In the genomic region with DNA sequence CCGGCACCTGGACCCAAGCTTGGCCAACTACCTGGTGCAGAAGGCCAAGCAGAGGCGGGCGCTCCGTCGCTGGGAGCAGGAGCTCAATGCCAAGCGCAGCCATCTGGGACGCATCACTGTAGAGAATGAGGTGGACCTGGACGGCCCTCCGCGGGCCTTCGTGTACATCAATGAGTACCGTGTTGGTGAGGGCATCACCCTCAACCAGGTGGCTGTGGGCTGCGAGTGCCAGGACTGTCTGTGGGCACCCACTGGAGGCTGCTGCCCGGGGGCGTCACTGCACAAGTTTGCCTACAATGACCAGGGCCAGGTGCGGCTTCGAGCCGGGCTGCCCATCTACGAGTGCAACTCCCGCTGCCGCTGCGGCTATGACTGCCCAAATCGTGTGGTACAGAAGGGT, we compare ENCODE assay signal across 11 cellular contexts. TPM values are rescaled to one million over a fixed set of nuclear protein-coding genes. Genes with fewer than 3 reads are reported as not detected.
DNase-seq lines count a peak whose midpoint lies in the region; ATAC-seq and TF ChIP-seq lines count a peak whose summit lies in the region.
"Had no signal": no experiment of that assay in that cellular context is flagged by ENCODE, and none has a peak within 500 bp of the region (broad histone marks: within the 10 kb centered on the region; RNA-seq: fewer than 3 reads in every experiment).

No MANE protein-coding gene starts in this region.

- H2BK15ac ChIP-seq in IMR-90 (ENCODE audit: low read depth, low read length) = no peak overlapping the region

- H3K27ac ChIP-seq in heart right ventricle (no peak overlapping the region), IMR-90 (ENCODE audit: insufficient read depth, low read length) (no peak overlapping the region)

- BruUV-seq in IMR-90 (replicated peaks; lab: Mats Ljungman, UMichigan) = no TSS peak

- no peak overlapping the region for H3K4me2 ChIP-seq in IMR-90 (ENCODE audit: low read depth, low read length)

- intact Hi-C loops in cardiac septum (cut with DNase I) (no loop called here), heart right ventricle (cut with DNase I) (loop anchor here in 1 of 10 donors (5.0 kb wide), 1 partner anchor 37 kb away; no protein-coding TSS in a partner anchor), IMR-90 (cut with micrococcal nuclease) (no loop called here)

- peak; percentile 62 for DNase-seq in cardiac septum (ENCODE audit: low spot score)
- DNase-seq in heart right ventricle = no peak
- no peak for DNase-seq in IMR-90
- DNase-seq in mesenteric fat pad (ENCODE audit: low spot score) = peak; percentile 86
- no peak for DNase-seq in GOT3 (lab: John Stamatoyannopoulos, UW)
- DNase-seq: Calu3; CD8-positive, alpha-beta T cell; DMS53; HCEC 1CT had no signal

- no peaks in the 10 kb centered on the region for H4K20me1 ChIP-seq in IMR-90 (ENCODE audit: insufficient read depth, low read length)

- H3K27me3 ChIP-seq in heart right ventricle = peaks cover 0 to 4% (median 0%) of the 10 kb centered on the region in 7 donors
- no peaks in the 10 kb centered on the region; the same call in 1 of the 2 replicates for H3K27me3 ChIP-seq in IMR-90 (ENCODE audit: control insufficient read depth, insufficient read depth, low read length)

- WGBS in heart right ventricle, 2 donors = 97% methylated on average over 20 to 23 of the region's 23 CpGs
- 93% methylated on average over 20 of the region's 23 CpGs; no CpG with 5 or more reads in 1 of the 2 experiments for WGBS in IMR-90 (ENCODE audit: extremely low coverage in 2 of 2, insufficient read length in 1 of 2), 2 experiments

- dilution Hi-C loops in IMR-90 (cut with HindIII; ENCODE audit: low sequenced_read_pairs, unreplicated experiment) = no loop called here

- no peak overlapping the region for H4K91ac ChIP-seq in IMR-90 (ENCODE audit: insufficient read depth, low read depth, low read length)

- no peaks in the 10 kb centered on the region for H3K9me3 ChIP-seq in heart right ventricle
- no peaks in the 10 kb centered on the region for H3K9me3 ChIP-seq in IMR-90 (ENCODE audit: control insufficient read depth, insufficient read depth, low read length)
- H3K9me3 ChIP-seq: BLaER1 treated with 17β-estradiol and CSF1 and Interleukin-3, amounts not matched to agents 10 nM and 100 nM had no signal

- CTCF ChIA-PET in IMR-90 (lab: Yijun Ruan, JAX) = interaction anchor here (1.1 kb wide), 1 partner anchor 12 kb away, joined by 5 read pairs; no protein-coding TSS in a partner anchor

- H3K4ac ChIP-seq in IMR-90 (ENCODE audit: low read depth, low read length) = no peak overlapping the region

- TF ChIP-seq RAD21 in IMR-90 (IDR thresholded peaks at IDR 0.05; ENCODE audit: low read length) = no peak

- POLR2A ChIA-PET in IMR-90 (lab: Charles Lee; ENCODE audit: unreplicated experiment) = no interaction called here

- peaks cover 0 to 39% (median 0%) of the 10 kb centered on the region in 9 donors for H3K36me3 ChIP-seq in heart right ventricle
- peaks cover 16% of the 10 kb centered on the region for H3K36me3 ChIP-seq in IMR-90 (ENCODE audit: control insufficient read depth, insufficient read depth, low read length)

- no peak overlapping the region for H2AFZ ChIP-seq in IMR-90 (replicated peaks; ENCODE audit: low read length, poor library complexity)

- H3K4me1 ChIP-seq in heart right ventricle (peaks cover 0 to 23% (median 4%) of the 10 kb centered on the region in 9 donors), IMR-90 (ENCODE audit: control insufficient read depth, insufficient read depth, low read length) (peaks cover 6% of the 10 kb centered on the region; the same call in 1 of the 2 replicates)

- no peak overlapping the region for H2AK5ac ChIP-seq in IMR-90 (ENCODE audit: low read depth, low read length)

- H2BK20ac ChIP-seq in IMR-90 (ENCODE audit: low read depth, low read length) = no peak overlapping the region

- H3K9ac ChIP-seq in IMR-90 (ENCODE audit: low read depth, low read length) = no peak overlapping the region

- no peak overlapping the region for H3K14ac ChIP-seq in IMR-90 (replicated peaks; ENCODE audit: low read depth, low read length)

- H3K9me1 ChIP-seq in IMR-90 (ENCODE audit: insufficient read depth, low read length) = no peaks in the 10 kb centered on the region; the same call in 1 of the 2 replicates

- H2BK120ac ChIP-seq in IMR-90 (ENCODE audit: low read depth, low read length) = no peak overlapping the region

- no peak overlapping the region for H4K8ac ChIP-seq in IMR-90 (ENCODE audit: low read depth in 2 of 2, low read length in 2 of 2)

- peaks cover 0 to 8% of the 10 kb centered on the region in 2 experiments; a peak in 3 of 4 replicates for H3K79me1 ChIP-seq in IMR-90 (ENCODE audit: low read depth in 1 of 2, low read length in 2 of 2)

- H3K18ac ChIP-seq in IMR-90 (ENCODE audit: low read depth, low read length) = no peak overlapping the region

- H3K4me3 ChIP-seq in heart right ventricle (no peak overlapping the region), IMR-90 (ENCODE audit: insufficient read depth, low read depth, low read length) (no peak overlapping the region)
- H3K4me3 ChIP-seq: BLaER1 treated with 17β-estradiol and CSF1 and Interleukin-3, amounts not matched to agents 10 nM and 100 nM had no signal

- no peak overlapping the region for H2BK5ac ChIP-seq in IMR-90 (ENCODE audit: low read depth, low read length, poor library complexity, severe bottlenecking)

- no peak overlapping the region for H4K5ac ChIP-seq in IMR-90 (ENCODE audit: low read depth, low read length)

- in situ Hi-C loops in IMR-90 (cut with MboI; ENCODE audit: low sequenced_read_pairs) = no loop called here

- TF ChIP-seq POLR2A in IMR-90 (IDR thresholded peaks at IDR 0.05; ENCODE audit: low read depth, low read length) = no peak

- peak overlapping the region; percentile 28 for H2AK9ac ChIP-seq in IMR-90 (replicated peaks; ENCODE audit: low read depth, low read length, poor library complexity)

- no peak overlapping the region for H3K56ac ChIP-seq in IMR-90 (ENCODE audit: extremely low read depth, insufficient read depth, low read length)

- no peak overlapping the region for H3K23ac ChIP-seq in IMR-90 (ENCODE audit: low read depth, low read length)

- ATAC-seq in heart right ventricle (no peak), IMR-90 (ENCODE audit: low read depth) (no peak), HG03108 (IDR thresholded peaks at IDR 0.05; ENCODE audit: unreplicated experiment) (no peak)
- ATAC-seq: CD8-positive, alpha-beta T cell had no signal

- TF ChIP-seq CTCF in heart right ventricle (IDR thresholded peaks at IDR 0.05) = no peak
- TF ChIP-seq CTCF in IMR-90 (conservative IDR thresholded peaks at IDR 0.05; ENCODE audit: low read depth, low read length) = no peak

TF ChIP-seq in IMR-90, 13 proteins besides CTCF, POLR2A, EP300 and RAD21:
- TF ChIP-seq, protein P1, sequence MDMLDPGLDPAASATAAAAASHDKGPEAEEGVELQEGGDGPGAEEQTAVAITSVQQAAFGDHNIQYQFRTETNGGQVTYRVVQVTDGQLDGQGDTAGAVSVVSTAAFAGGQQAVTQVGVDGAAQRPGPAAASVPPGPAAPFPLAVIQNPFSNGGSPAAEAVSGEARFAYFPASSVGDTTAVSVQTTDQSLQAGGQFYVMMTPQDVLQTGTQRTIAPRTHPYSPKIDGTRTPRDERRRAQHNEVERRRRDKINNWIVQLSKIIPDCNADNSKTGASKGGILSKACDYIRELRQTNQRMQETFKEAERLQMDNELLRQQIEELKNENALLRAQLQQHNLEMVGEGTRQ (IDR thresholded peaks at IDR 0.05; ENCODE audit: low read depth, low read length) = no peak
- no peak for TF ChIP-seq ELK1 (IDR thresholded peaks at IDR 0.05; ENCODE audit: borderline replicate concordance, low read depth, low read length)
- no peak for TF ChIP-seq FOS (IDR thresholded peaks at IDR 0.05; ENCODE audit: low read depth, low read length)
- TF ChIP-seq CHD1 (IDR thresholded peaks at IDR 0.05; ENCODE audit: low read depth, low read length) = no peak
- no peak for TF ChIP-seq SMC3 (IDR thresholded peaks at IDR 0.05; ENCODE audit: low read depth, low read length)
- no peak for TF ChIP-seq RCOR1 (IDR thresholded peaks at IDR 0.05; ENCODE audit: insufficient replicate concordance, low read length)
- TF ChIP-seq CEBPB (IDR thresholded peaks at IDR 0.05; ENCODE audit: low read depth, low read length) = no peak
- TF ChIP-seq BHLHE40 (IDR thresholded peaks at IDR 0.05; ENCODE audit: low read depth, low read length) = no peak
- TF ChIP-seq MAZ (IDR thresholded peaks at IDR 0.05; ENCODE audit: borderline replicate concordance, low read depth, low read length) = no peak
- TF ChIP-seq RFX5 (IDR thresholded peaks at IDR 0.05; ENCODE audit: low read depth, low read length) = no peak
- no peak for TF ChIP-seq NFE2L2 (IDR thresholded peaks at IDR 0.05; ENCODE audit: low read depth, low read length)
- no peak for TF ChIP-seq MXI1 (IDR thresholded peaks at IDR 0.05; ENCODE audit: borderline replicate concordance, low read depth, low read length)
- no peak for TF ChIP-seq MAFK (IDR thresholded peaks at IDR 0.05; ENCODE audit: low read depth, low read length)
TF ChIP-seq in IMR-90: peak in this region for 0.

RNA-seq across cellular contexts. Expression of gene SUV39H1, which starts 3.7 kb away (rescaled TPM):
- total RNA-seq in cardiac septum (2.5 TPM), heart right ventricle (1 to 10 TPM; 2.2 to 5.6 (median 3.1) TPM), IMR-90 (2012; rRNA removed) (6.6 and 7.2 TPM in 2 replicates), mesenteric fat pad (5.1 TPM)
- polyA plus RNA-seq in heart right ventricle (1 to 10 TPM; 1.4 to 4.6 TPM), IMR-90 (2012; rRNA removed) (8.6 and 9.9 TPM in 2 replicates)
- polyA plus RNA-seq in IMR-90 (2012; cell fraction: cytosol; rRNA removed) = 6.6 and 7.1 TPM in 2 replicates
- 9.5 and 19.5 TPM in 2 replicates for polyA plus RNA-seq in IMR-90 (2012; cell fraction: nucleus; rRNA removed; ENCODE audit: low replicate concordance)

RNA-seq across cellular contexts. Expression of gene WAS, which starts 16.6 kb away (rescaled TPM):
- total RNA-seq in cardiac septum = 2.8 TPM
- 10 to 100 TPM in 1 of 10 donors, 1 to 10 TPM in 8, under 1 TPM in 1; 0.86 to 14.3 (median 1.7) TPM for total RNA-seq in heart right ventricle
- 1 to 10 TPM; 1.9 TPM for polyA plus RNA-seq in heart right ventricle
- not detected in 2 replicates for total RNA-seq in IMR-90 (2012; rRNA removed)
- 0.09 and 0.14 TPM in 2 replicates for polyA plus RNA-seq in IMR-90 (2012; rRNA removed)
- 0.11 and 0.14 TPM in 2 replicates for polyA plus RNA-seq in IMR-90 (2012; cell fraction: cytosol; rRNA removed)
- 0.74 and 1.1 TPM in 2 replicates for polyA plus RNA-seq in IMR-90 (2012; cell fraction: nucleus; rRNA removed; ENCODE audit: low replicate concordance)
- 22.0 TPM for total RNA-seq in mesenteric fat pad
- total RNA-seq: Calu3 had no signal

Comparison
In these comparisons a context has a peak if more than half of its experiments do, and no peak if none do; other contexts are left out.
1. DNase-seq: peak in cardiac septum (single experiment) and mesenteric fat pad (single experiment); none in heart right ventricle (0 of 2), IMR-90 (single experiment) and GOT3 (single experiment).